In the genomic region with DNA sequence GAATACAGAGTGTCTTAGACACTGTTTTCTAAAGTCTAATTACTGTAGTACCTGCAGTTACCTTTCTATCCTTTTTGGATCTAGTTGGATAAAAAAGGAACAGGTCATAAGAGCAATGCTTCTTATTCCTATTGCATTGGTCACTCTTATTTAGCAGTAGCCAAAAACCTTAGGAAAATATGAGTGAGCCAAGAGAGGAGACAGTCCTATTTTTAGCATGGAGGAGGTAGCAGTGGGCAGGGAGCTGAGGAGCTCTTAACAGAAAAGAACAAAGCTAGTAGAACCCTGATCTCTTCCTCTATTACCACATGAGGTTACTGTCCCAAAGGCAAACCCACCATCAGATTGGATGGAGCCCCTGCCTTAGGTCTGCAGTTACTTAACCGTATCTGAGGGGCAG, we compare ENCODE assay signal across 6 cellular contexts. TPM values are rescaled to one million over a fixed set of nuclear protein-coding genes. Genes with fewer than 3 reads are reported as not detected.
A peak's percentile ranks its signal among the peaks of the same experiment; 100 is the strongest.
DNase-seq lines count a peak whose midpoint lies in the region; ATAC-seq, FAIRE-seq and TF ChIP-seq lines count a peak whose summit lies in the region.
"Not testable (repeated sequence)": the region's sequence is repeated elsewhere in the genome, so short reads cannot be mapped to it uniquely, and the experiment has no call there.

No MANE protein-coding gene starts in this region.

- TF ChIP-seq POLR2A in heart left ventricle (IDR thresholded peaks at IDR 0.05) = not testable (repeated sequence)

- DNase-seq in GM18507 (ENCODE audit: extremely low spot score, insufficient read length, low read depth); Right ventricle myocardium superior; heart left ventricle; heart right ventricle; left ventricle myocardium superior; psoas muscle: not testable (repeated sequence)

- H3K4me1 ChIP-seq in heart left ventricle, heart right ventricle, psoas muscle: not testable (repeated sequence)

- not testable (repeated sequence) for H3K27me3 ChIP-seq in heart left ventricle; heart right ventricle; psoas muscle (ENCODE audit: insufficient read depth in 3 of 3, low read length in 2 of 3)

- peaks cover 0 to 14% (median 3%) of the 10 kb centered on the region in 12 donors for H3K9me3 ChIP-seq in heart left ventricle
- peaks cover 0 to 19% (median 0%) of the 10 kb centered on the region in 11 donors for H3K9me3 ChIP-seq in heart right ventricle
- not testable (repeated sequence) for H3K9me3 ChIP-seq in psoas muscle

- no CpG with 5 or more reads among the region's 1 CpG for WGBS in heart left ventricle, 4 donors
- no CpG with 5 or more reads among the region's 1 CpG for WGBS in heart right ventricle, 2 donors
- WGBS in psoas muscle, 3 donors = no CpG with 5 or more reads among the region's 1 CpG

- intact Hi-C loops in Right ventricle myocardium superior (cut with DNase I); heart left ventricle (cut with DNase I); heart right ventricle (cut with DNase I); left ventricle myocardium superior (cut with micrococcal nuclease); psoas muscle (cut with DNase I): not testable (repeated sequence)

- not testable (repeated sequence) for H3K36me3 ChIP-seq in heart left ventricle; heart right ventricle; psoas muscle (ENCODE audit: insufficient read depth in 1 of 2, low read depth in 1 of 2)

- peak; percentile 12 for FAIRE-seq in GM18507 (lab: Jason Lieb, UNC)

- ATAC-seq in Right ventricle myocardium superior (ENCODE audit: poor library complexity) (peak; percentile 62), heart left ventricle (peak; percentile 47 to 89 (median 76)), heart right ventricle (peak in 7 of 8 donors; percentile 29 to 90 (median 73)), left ventricle myocardium superior (peak; percentile 83), psoas muscle (peak; percentile 42 to 77 (median 62))

- H3K4me3 ChIP-seq in heart left ventricle, heart right ventricle, psoas muscle: not testable (repeated sequence)

- not testable (repeated sequence) for TF ChIP-seq CTCF in heart left ventricle (IDR thresholded peaks at IDR 0.05); heart right ventricle (IDR thresholded peaks at IDR 0.05); psoas muscle (IDR thresholded peaks at IDR 0.05)

- not testable (repeated sequence) for H3K27ac ChIP-seq in heart left ventricle, heart right ventricle, psoas muscle

RNA-seq across cellular contexts. Expression of gene CKAP2, which starts 50.6 kb away (rescaled TPM):
- 4.9 TPM for total RNA-seq in Right ventricle myocardium superior
- total RNA-seq in heart left ventricle = 10 to 100 TPM in 4 of 9 donors, 1 to 10 TPM in 5; 5.0 to 16.1 (median 9.3) TPM
- 1 to 10 TPM; 1.4 to 3.9 TPM for polyA plus RNA-seq in heart left ventricle
- 10 to 100 TPM in 5 of 10 donors, 1 to 10 TPM in 5; 3.8 to 15.7 (median 9.8) TPM for total RNA-seq in heart right ventricle
- polyA plus RNA-seq in heart right ventricle = 1 to 10 TPM; 1.4 to 1.8 TPM
- total RNA-seq in left ventricle myocardium superior = 7.2 TPM
- total RNA-seq in psoas muscle = 1 to 10 TPM; 1.7 to 8.0 (median 4.2) TPM
- polyA plus RNA-seq in psoas muscle = 1 to 10 TPM; 1.1 to 5.4 (median 1.1) TPM

RNA-seq across cellular contexts. Expression of gene VPS36, which starts 55.4 kb away (rescaled TPM):
- 25.0 TPM for total RNA-seq in Right ventricle myocardium superior
- 10 to 100 TPM; 27.8 to 38.5 (median 32.8) TPM for total RNA-seq in heart left ventricle
- polyA plus RNA-seq in heart left ventricle = 10 to 100 TPM; 15.0 to 24.7 TPM
- total RNA-seq in heart right ventricle = 10 to 100 TPM; 25.3 to 36.5 (median 32.7) TPM
- 10 to 100 TPM; 14.4 to 19.7 TPM for polyA plus RNA-seq in heart right ventricle
- 34.7 TPM for total RNA-seq in left ventricle myocardium superior
- total RNA-seq in psoas muscle = 10 to 100 TPM; 28.5 to 35.2 (median 31.3) TPM
- 10 to 100 TPM; 15.5 to 29.2 (median 19.4) TPM for polyA plus RNA-seq in psoas muscle
